Comparison of ENCODE assay signal across 27 cellular contexts in the genomic region with DNA sequence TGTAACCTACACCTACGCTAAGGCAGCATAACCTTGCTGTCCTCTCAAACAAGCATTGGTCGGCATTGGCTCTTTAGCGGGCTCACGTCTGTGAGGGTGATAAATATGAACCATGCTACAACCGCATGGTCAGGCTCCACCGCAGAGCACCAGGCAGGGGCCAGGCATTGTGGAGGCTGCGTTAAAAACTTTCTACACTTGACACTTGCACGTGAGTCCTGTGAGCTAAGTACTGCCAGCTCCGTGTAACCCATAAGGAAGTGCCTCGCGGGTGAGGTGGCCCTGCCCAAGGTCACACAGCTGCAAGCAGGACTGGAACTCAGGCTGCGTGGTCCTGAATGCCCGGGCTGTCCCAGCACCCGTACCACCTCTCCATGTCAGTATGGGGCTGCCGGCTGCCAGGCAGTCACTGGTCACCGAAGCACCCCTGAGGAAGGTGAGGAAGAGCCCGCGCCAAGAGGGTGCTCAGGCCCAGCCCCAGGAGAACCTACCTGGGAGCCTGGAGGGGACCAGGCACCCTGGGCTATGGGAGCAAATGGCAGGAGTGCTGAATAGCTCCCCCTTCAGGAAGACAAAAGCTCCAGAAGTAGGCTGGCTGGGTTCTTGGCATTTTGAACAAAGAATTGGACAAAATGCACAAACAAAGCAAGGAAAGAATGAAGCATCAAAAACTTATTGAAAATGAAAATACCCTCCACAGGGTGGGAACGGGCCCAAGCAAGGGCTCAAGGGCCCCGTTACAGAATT.
DNase-seq lines count a peak whose midpoint lies in the region; ATAC-seq and TF ChIP-seq lines count a peak whose summit lies in the region.
"Had no signal": no experiment of that assay in that cellular context is flagged by ENCODE, and none has a peak within 500 bp of the region (broad histone marks: within the 10 kb centered on the region; RNA-seq: fewer than 3 reads in every experiment).

No MANE protein-coding gene starts in this region.

- H3K9me3 ChIP-seq in endodermal cell (ENCODE audit: control insufficient read depth, low read length), result no peaks in the 10 kb centered on the region
- H3K9me3 ChIP-seq: left lung, SK-N-SH had no signal

- no peaks in the 10 kb centered on the region for H3K27me3 Mint-ChIP-seq in endodermal cell (ENCODE audit: insufficient read depth)

- peak; percentile 72 for TF ChIP-seq CTCF in endodermal cell (conservative IDR thresholded peaks at IDR 0.05)

- H3K27ac Mint-ChIP-seq in endodermal cell, result no peak overlapping the region
- H3K27ac Mint-ChIP-seq in stimulated activated effector memory CD8-positive, alpha-beta T cell treated with anti-CD3 and anti-CD28 coated beads, Interleukin-12 subunit alpha, Interleukin-12 subunit beta, amount 100 ng/mL, for 72 hours, result no peak overlapping the region
- H3K27ac Mint-ChIP-seq: activated CD8-positive, alpha-beta T cell treated with anti-CD3 and anti-CD28 coated beads, Interleukin-2, amount 10 ng/mL, durations not matched to agents 7 days and 5 days; CD8-positive, alpha-beta memory T cell; T-helper 1 cell treated with Interleukin-12 subunit alpha and Interleukin-12 subunit beta and Interleukin-4 antibody, amounts not matched to agents 30 μg/mL and 1 μg/mL, for 36 hours had no signal

- no peaks in the 10 kb centered on the region for H3K36me3 ChIP-seq in endodermal cell (ENCODE audit: control insufficient read depth, insufficient read depth, low read length)
- H3K36me3 ChIP-seq: left lung had no signal

- DNase-seq in NCI-H345 (lab: John Stamatoyannopoulos, UW) (peak; percentile 36), NCI-H345 treated with DMSO at 0.1 percent for 48 hours (lab: John Stamatoyannopoulos, UW; ENCODE audit: unreplicated experiment) (no peak), endodermal cell (no peak), NCI-H1092 (lab: John Stamatoyannopoulos, UW) (no peak)
- DNase-seq in stimulated activated effector memory CD8-positive, alpha-beta T cell treated with anti-CD3 and anti-CD28 coated beads, Interleukin-12 subunit alpha, Interleukin-12 subunit beta, amount 100 ng/mL, for 72 hours (ENCODE audit: low spot score in 2 of 2), result no peak
- DNase-seq in NK-92 treated with Interleukin-12 subunit alpha and Interleukin-12 subunit beta, amount 100 ng/mL, for 24 hours (lab: John Stamatoyannopoulos, UW), result no peak
- DNase-seq: activated CD4-positive, alpha-beta T cell treated with anti-CD3 and anti-CD28 coated beads for 1 hour; activated CD8-positive, alpha-beta T cell treated with anti-CD3 and anti-CD28 coated beads, Interleukin-2, amount 10 ng/mL, durations not matched to agents 7 days and 5 days; activated gamma-delta T cell; activated T-cell treated with anti-CD3 and anti-CD28 coated beads for 4 hours; CD8-positive, alpha-beta memory T cell; central memory CD4-positive, alpha-beta T cell; dermis blood vessel endothelial cell; IMR-90; left lung; mesendoderm; NCI-H1417 treated with DMSO at 0.1 percent for 48 hours; NCI-H2081; NCI-H446; NCI-H774; SK-N-SH; stimulated activated CD4-positive, alpha-beta T cell treated with anti-CD3 and anti-CD28 coated beads, Interleukin-15, amount 100 ng/mL, for 24 hours; stimulated activated naive CD4-positive, alpha-beta T cell had no signal

- no peaks in the 10 kb centered on the region for H3K4me1 Mint-ChIP-seq in endodermal cell
- H3K4me1 Mint-ChIP-seq in stimulated activated effector memory CD8-positive, alpha-beta T cell treated with anti-CD3 and anti-CD28 coated beads, Interleukin-12 subunit alpha, Interleukin-12 subunit beta, amount 100 ng/mL, for 72 hours, result no peaks in the 10 kb centered on the region
- H3K4me1 Mint-ChIP-seq: CD8-positive, alpha-beta memory T cell had no signal

- H3K27ac ChIP-seq in endodermal cell (ENCODE audit: low read depth, low read length), result peak overlapping the region; percentile 78
- H3K27ac ChIP-seq: left lung had no signal

- no peaks in the 10 kb centered on the region for H3K9me3 Mint-ChIP-seq in endodermal cell
- no peaks in the 10 kb centered on the region for H3K9me3 Mint-ChIP-seq in stimulated activated effector memory CD8-positive, alpha-beta T cell treated with anti-CD3 and anti-CD28 coated beads, Interleukin-12 subunit alpha, Interleukin-12 subunit beta, amount 100 ng/mL, for 72 hours
- H3K9me3 Mint-ChIP-seq: T-helper 1 cell treated with Interleukin-12 subunit alpha and Interleukin-12 subunit beta and Interleukin-4 antibody, amounts not matched to agents 30 μg/mL and 1 μg/mL, for 36 hours had no signal

- no peaks in the 10 kb centered on the region for H3K36me3 Mint-ChIP-seq in endodermal cell (ENCODE audit: low read depth)
- H3K36me3 Mint-ChIP-seq in stimulated activated effector memory CD8-positive, alpha-beta T cell treated with anti-CD3 and anti-CD28 coated beads, Interleukin-12 subunit alpha, Interleukin-12 subunit beta, amount 100 ng/mL, for 72 hours, result no peaks in the 10 kb centered on the region
- H3K36me3 Mint-ChIP-seq: CD8-positive, alpha-beta memory T cell had no signal

- no peak for TF ChIP-seq EP300 in Ishikawa (IDR thresholded peaks at IDR 0.05; ENCODE audit: borderline replicate concordance)

- peak; percentile 21; the same call in 1 of the 2 replicates for TF ChIP-seq RAD21 in Ishikawa (IDR thresholded peaks at IDR 0.05; ENCODE audit: low read depth)

- WGBS in endodermal cell (ENCODE audit: insufficient coverage in 1 of 2, insufficient read length in 1 of 2), 2 experiments, result 89 to 91% methylated on average over 15 to 20 of the region's 20 CpGs

- peak; percentile 27 for ATAC-seq in stimulated activated effector memory CD8-positive, alpha-beta T cell treated with anti-CD3 and anti-CD28 coated beads, Interleukin-12 subunit alpha, Interleukin-12 subunit beta, amount 100 ng/mL, for 72 hours
- ATAC-seq in HG02759 (IDR thresholded peaks at IDR 0.05; ENCODE audit: unreplicated experiment), result no peak
- ATAC-seq: activated CD8-positive, alpha-beta T cell treated with anti-CD3 and anti-CD28 coated beads, Interleukin-2, amount 10 ng/mL, durations not matched to agents 7 days and 5 days; GM12878; left lung had no signal

- H3K4me1 ChIP-seq in endodermal cell (ENCODE audit: control insufficient read depth, insufficient read depth, low read length), result no peaks in the 10 kb centered on the region
- H3K4me1 ChIP-seq: left lung had no signal

- H3K27me3 ChIP-seq in endodermal cell (ENCODE audit: control insufficient read depth, insufficient read depth, low read length, poor library complexity, severe bottlenecking), result no peaks in the 10 kb centered on the region
- H3K27me3 ChIP-seq: left lung had no signal

- no peak overlapping the region for H3K9ac ChIP-seq in endodermal cell (ENCODE audit: extremely low read depth, low read length, poor library complexity, severe bottlenecking)
- H3K9ac ChIP-seq: SK-N-SH had no signal

- no peak overlapping the region for H3K4me3 Mint-ChIP-seq in endodermal cell
- no peak overlapping the region for H3K4me3 Mint-ChIP-seq in stimulated activated effector memory CD8-positive, alpha-beta T cell treated with anti-CD3 and anti-CD28 coated beads, Interleukin-12 subunit alpha, Interleukin-12 subunit beta, amount 100 ng/mL, for 72 hours
- H3K4me3 Mint-ChIP-seq: activated CD8-positive, alpha-beta T cell treated with anti-CD3 and anti-CD28 coated beads, Interleukin-2, amount 10 ng/mL, durations not matched to agents 7 days and 5 days; CD8-positive, alpha-beta memory T cell; T-helper 1 cell treated with Interleukin-12 subunit alpha and Interleukin-12 subunit beta and Interleukin-4 antibody, amounts not matched to agents 30 μg/mL and 1 μg/mL, for 36 hours had no signal

- H3K4me3 ChIP-seq in endodermal cell (ENCODE audit: low read length), result no peak overlapping the region
- H3K4me3 ChIP-seq: GM12878, left lung had no signal

TF ChIP-seq in Ishikawa, 13 proteins besides CTCF, POLR2A, EP300 and RAD21 (continues in another document):
- no peak for TF ChIP-seq NFIC (IDR thresholded peaks at IDR 0.05)
- TF ChIP-seq CEBPB (IDR thresholded peaks at IDR 0.05), result no peak
- TF ChIP-seq, protein P1, sequence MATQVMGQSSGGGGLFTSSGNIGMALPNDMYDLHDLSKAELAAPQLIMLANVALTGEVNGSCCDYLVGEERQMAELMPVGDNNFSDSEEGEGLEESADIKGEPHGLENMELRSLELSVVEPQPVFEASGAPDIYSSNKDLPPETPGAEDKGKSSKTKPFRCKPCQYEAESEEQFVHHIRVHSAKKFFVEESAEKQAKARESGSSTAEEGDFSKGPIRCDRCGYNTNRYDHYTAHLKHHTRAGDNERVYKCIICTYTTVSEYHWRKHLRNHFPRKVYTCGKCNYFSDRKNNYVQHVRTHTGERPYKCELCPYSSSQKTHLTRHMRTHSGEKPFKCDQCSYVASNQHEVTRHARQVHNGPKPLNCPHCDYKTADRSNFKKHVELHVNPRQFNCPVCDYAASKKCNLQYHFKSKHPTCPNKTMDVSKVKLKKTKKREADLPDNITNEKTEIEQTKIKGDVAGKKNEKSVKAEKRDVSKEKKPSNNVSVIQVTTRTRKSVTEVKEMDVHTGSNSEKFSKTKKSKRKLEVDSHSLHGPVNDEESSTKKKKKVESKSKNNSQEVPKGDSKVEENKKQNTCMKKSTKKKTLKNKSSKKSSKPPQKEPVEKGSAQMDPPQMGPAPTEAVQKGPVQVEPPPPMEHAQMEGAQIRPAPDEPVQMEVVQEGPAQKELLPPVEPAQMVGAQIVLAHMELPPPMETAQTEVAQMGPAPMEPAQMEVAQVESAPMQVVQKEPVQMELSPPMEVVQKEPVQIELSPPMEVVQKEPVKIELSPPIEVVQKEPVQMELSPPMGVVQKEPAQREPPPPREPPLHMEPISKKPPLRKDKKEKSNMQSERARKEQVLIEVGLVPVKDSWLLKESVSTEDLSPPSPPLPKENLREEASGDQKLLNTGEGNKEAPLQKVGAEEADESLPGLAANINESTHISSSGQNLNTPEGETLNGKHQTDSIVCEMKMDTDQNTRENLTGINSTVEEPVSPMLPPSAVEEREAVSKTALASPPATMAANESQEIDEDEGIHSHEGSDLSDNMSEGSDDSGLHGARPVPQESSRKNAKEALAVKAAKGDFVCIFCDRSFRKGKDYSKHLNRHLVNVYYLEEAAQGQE (IDR thresholded peaks at IDR 0.05; ENCODE audit: low read depth), result no peak
- no peak for TF ChIP-seq FOXM1 (IDR thresholded peaks at IDR 0.05; ENCODE audit: borderline replicate concordance, low read depth)
- TF ChIP-seq TEAD4 (IDR thresholded peaks at IDR 0.05), result no peak
- TF ChIP-seq, protein P2, sequence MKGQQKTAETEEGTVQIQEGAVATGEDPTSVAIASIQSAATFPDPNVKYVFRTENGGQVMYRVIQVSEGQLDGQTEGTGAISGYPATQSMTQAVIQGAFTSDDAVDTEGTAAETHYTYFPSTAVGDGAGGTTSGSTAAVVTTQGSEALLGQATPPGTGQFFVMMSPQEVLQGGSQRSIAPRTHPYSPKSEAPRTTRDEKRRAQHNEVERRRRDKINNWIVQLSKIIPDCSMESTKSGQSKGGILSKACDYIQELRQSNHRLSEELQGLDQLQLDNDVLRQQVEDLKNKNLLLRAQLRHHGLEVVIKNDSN (IDR thresholded peaks at IDR 0.05), result no peak
- TF ChIP-seq TCF12 (IDR thresholded peaks at IDR 0.05; ENCODE audit: low read depth), result no peak
- TF ChIP-seq, protein P3, sequence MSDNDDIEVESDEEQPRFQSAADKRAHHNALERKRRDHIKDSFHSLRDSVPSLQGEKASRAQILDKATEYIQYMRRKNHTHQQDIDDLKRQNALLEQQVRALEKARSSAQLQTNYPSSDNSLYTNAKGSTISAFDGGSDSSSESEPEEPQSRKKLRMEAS (IDR thresholded peaks at IDR 0.05), result no peak
- no peak for TF ChIP-seq EGR1 (IDR thresholded peaks at IDR 0.05)
